In the genomic region with DNA sequence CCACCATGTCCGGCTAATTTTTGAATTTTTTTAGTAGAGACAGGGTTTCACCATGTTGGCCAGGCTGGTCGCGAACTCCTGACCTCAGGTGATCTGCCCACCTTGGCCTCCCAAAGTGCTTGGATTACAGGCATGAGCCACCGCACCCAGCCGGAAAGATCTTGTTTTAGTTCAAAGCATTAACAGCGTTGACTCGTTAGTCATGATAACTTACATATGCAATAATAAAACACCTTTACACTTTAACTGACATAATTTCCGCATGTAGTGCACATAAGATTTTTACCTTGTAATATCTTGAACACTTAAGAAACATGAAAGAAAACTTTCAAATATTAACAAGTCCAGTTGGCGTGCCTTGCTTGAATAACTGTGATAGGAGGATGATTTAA, we compare ENCODE assay signal across 5 cellular contexts. TPM values are rescaled to one million over a fixed set of nuclear protein-coding genes. Genes with fewer than 3 reads are reported as not detected.
DNase-seq lines count a peak whose midpoint lies in the region; ATAC-seq and TF ChIP-seq lines count a peak whose summit lies in the region.
"Not testable (repeated sequence)": the region's sequence is repeated elsewhere in the genome, so short reads cannot be mapped to it uniquely, and the experiment has no call there.

No MANE protein-coding gene starts in this region.

- H3K36me3 ChIP-seq in OCI-LY3 (replicated peaks; ENCODE audit: low read depth, low read length); colonic mucosa; mucosa of descending colon (ENCODE audit: low read depth): not testable (repeated sequence)

- intact Hi-C loops in colonic mucosa (cut with DNase I); mucosa of descending colon (cut with DNase I, micrococcal nuclease): not testable (repeated sequence)

- not testable (repeated sequence) for H3K27me3 Mint-ChIP-seq in IgD-negative memory B cell; activated naive CD4-positive, alpha-beta T cell treated with anti-CD3 and anti-CD28 coated beads, Interleukin-2, amount 10 ng/mL, durations not matched to agents 7 days and 5 days

- not testable (repeated sequence) for H3K27me3 ChIP-seq in OCI-LY3 (ENCODE audit: low read depth, low read length); colonic mucosa

- peaks cover 6 to 28% (median 13%) of the 10 kb centered on the region in 3 donors for H3K4me1 Mint-ChIP-seq in IgD-negative memory B cell
- H3K4me1 Mint-ChIP-seq in activated naive CD4-positive, alpha-beta T cell treated with anti-CD3 and anti-CD28 coated beads, Interleukin-2, amount 10 ng/mL, durations not matched to agents 7 days and 5 days: peaks cover 14% of the 10 kb centered on the region

- peak overlapping the region in 2 of 3 donors; percentile 73 to 78 for H3K27ac Mint-ChIP-seq in IgD-negative memory B cell
- peak overlapping the region; percentile 62 for H3K27ac Mint-ChIP-seq in activated naive CD4-positive, alpha-beta T cell treated with anti-CD3 and anti-CD28 coated beads, Interleukin-2, amount 10 ng/mL, durations not matched to agents 7 days and 5 days

- H3K27ac ChIP-seq in OCI-LY3 (ENCODE audit: low read length); colonic mucosa: not testable (repeated sequence)

- H3K79me2 ChIP-seq in OCI-LY3 (ENCODE audit: low read length): not testable (repeated sequence)

- not testable (repeated sequence) for H4K20me1 ChIP-seq in OCI-LY3 (ENCODE audit: insufficient read depth, low read length)

- CTCF ChIA-PET in activated naive CD4-positive, alpha-beta T cell treated with anti-CD3 and anti-CD28 coated beads, Interleukin-2, amount 10 ng/mL, durations not matched to agents 7 days and 5 days (lab: Charles Lee): not testable (repeated sequence)

- H3K9me3 Mint-ChIP-seq in IgD-negative memory B cell; activated naive CD4-positive, alpha-beta T cell treated with anti-CD3 and anti-CD28 coated beads, Interleukin-2, amount 10 ng/mL, durations not matched to agents 7 days and 5 days: not testable (repeated sequence)

- not testable (repeated sequence) for H3K4me3 ChIP-seq in OCI-LY3 (ENCODE audit: low read length); colonic mucosa; mucosa of descending colon

- H3K4me3 Mint-ChIP-seq in IgD-negative memory B cell; activated naive CD4-positive, alpha-beta T cell treated with anti-CD3 and anti-CD28 coated beads, Interleukin-2, amount 10 ng/mL, durations not matched to agents 7 days and 5 days: not testable (repeated sequence)

- H3K9me3 ChIP-seq in OCI-LY3 (ENCODE audit: insufficient read depth, low read length); colonic mucosa; mucosa of descending colon: not testable (repeated sequence)

- not testable (repeated sequence) for TF ChIP-seq CTCF in OCI-LY3 (IDR thresholded peaks at IDR 0.05; ENCODE audit: low read depth, low read length); colonic mucosa (IDR thresholded peaks at IDR 0.05); mucosa of descending colon (IDR thresholded peaks at IDR 0.05)

- peak overlapping the region; percentile 33; the same call in 1 of the 2 replicates for H3K4me2 ChIP-seq in OCI-LY3 (ENCODE audit: low read length)

- not testable (repeated sequence) for DNase-seq in activated naive CD4-positive, alpha-beta T cell treated with anti-CD3 and anti-CD28 coated beads, Interleukin-2, amount 10 ng/mL, durations not matched to agents 7 days and 5 days; mucosa of descending colon
- peak; percentile 49 for DNase-seq in colonic mucosa

- ATAC-seq in mucosa of descending colon: peak; percentile 88

- H3K4me1 ChIP-seq in OCI-LY3 (ENCODE audit: low read length): peaks cover 28% of the 10 kb centered on the region
- H3K4me1 ChIP-seq in colonic mucosa; mucosa of descending colon (ENCODE audit: low read depth): not testable (repeated sequence)

- H2AFZ ChIP-seq in OCI-LY3 (ENCODE audit: low read depth, low read length): not testable (repeated sequence)

- H3K9ac ChIP-seq in OCI-LY3 (ENCODE audit: low read length); colonic mucosa (ENCODE audit: low read depth in 2 of 2, low read length in 2 of 2): not testable (repeated sequence)

- H3K36me3 Mint-ChIP-seq in IgD-negative memory B cell: not testable (repeated sequence)
- peaks cover 34% of the 10 kb centered on the region for H3K36me3 Mint-ChIP-seq in activated naive CD4-positive, alpha-beta T cell treated with anti-CD3 and anti-CD28 coated beads, Interleukin-2, amount 10 ng/mL, durations not matched to agents 7 days and 5 days

RNA-seq across cellular contexts. Expression of gene MORC3, which starts 36.8 kb away (rescaled TPM):
- polyA plus RNA-seq in IgD-negative memory B cell: 41.7 TPM
- total RNA-seq in colonic mucosa: 10 to 100 TPM; 18.5 to 28.9 TPM
- 10 to 100 TPM; 27.9 to 42.1 (median 29.9) TPM for total RNA-seq in mucosa of descending colon
